Comparison of ENCODE assay signal across 8 cellular contexts in genomic region chr22:37561209-37562048, GRCh38.
DNase-seq lines count a peak whose midpoint lies in the region; TF ChIP-seq lines count a peak whose summit lies in the region.

No MANE protein-coding gene starts in this region.

- peak; percentile 92 for TF ChIP-seq CTCF in 22Rv1 (IDR thresholded peaks at IDR 0.05)
- TF ChIP-seq CTCF in OCI-LY3 (IDR thresholded peaks at IDR 0.05; ENCODE audit: low read depth, low read length) = peak; percentile 64
- TF ChIP-seq CTCF in epithelial cell of esophagus (IDR thresholded peaks at IDR 0.05; ENCODE audit: insufficient read depth, low read depth, low read length, missing control alignments) = peak; percentile 87

- H3K36me3 ChIP-seq in OCI-LY3 (replicated peaks; ENCODE audit: low read depth, low read length) = no peaks in the 10 kb centered on the region

- H4K20me1 ChIP-seq in OCI-LY3 (ENCODE audit: insufficient read depth, low read length) = no peaks in the 10 kb centered on the region

- no peaks in the 10 kb centered on the region for H3K79me2 ChIP-seq in OCI-LY3 (ENCODE audit: low read length)

- no peak overlapping the region for H3K4me2 ChIP-seq in OCI-LY3 (ENCODE audit: low read length)

- H2AFZ ChIP-seq in OCI-LY3 (ENCODE audit: low read depth, low read length) = peak overlapping the region; percentile 23; the same call in 1 of the 2 replicates

- H3K27me3 ChIP-seq in OCI-LY3 (ENCODE audit: low read depth, low read length) = peaks cover 23% of the 10 kb centered on the region

- H3K9ac ChIP-seq in OCI-LY3 (ENCODE audit: low read length) = no peak overlapping the region

- no peaks in the 10 kb centered on the region for H3K4me1 ChIP-seq in OCI-LY3 (ENCODE audit: low read length)

- peak overlapping the region; percentile 86 for H3K27ac ChIP-seq in 22Rv1
- H3K27ac ChIP-seq in OCI-LY3 (ENCODE audit: low read length) = no peak overlapping the region

- no peaks in the 10 kb centered on the region for H3K9me3 ChIP-seq in OCI-LY3 (ENCODE audit: insufficient read depth, low read length)

- DNase-seq in GM19238 (ENCODE audit: insufficient read length, low spot score) = peak; percentile 77
- peak; percentile 81 for DNase-seq in activated T-cell treated with anti-CD3 and anti-CD28 coated beads for 48 hours (ENCODE audit: low read depth)
- DNase-seq in epithelial cell of esophagus (ENCODE audit: low read depth) = peak; percentile 90
- DNase-seq in middle frontal gyrus (ENCODE audit: extremely low spot score, low spot score) = peak; percentile 53
- DNase-seq in stimulated activated CD8-positive, alpha-beta memory T cell treated with anti-CD3 and anti-CD28 coated beads, Interleukin-15, amount 100 ng/mL, for 4 hours (ENCODE audit: low read depth in 2 of 2) = peak; percentile 52 to 63
- DNase-seq in GDM1 (lab: John Stamatoyannopoulos, UW) = no peak

- H3K4me3 ChIP-seq in OCI-LY3 (ENCODE audit: low read length) (no peak overlapping the region), epithelial cell of esophagus (ENCODE audit: low read length) (peak overlapping the region; percentile 75)
